In genomic region chr3:65807225-65807624, GRCh38 we compare ENCODE assay signal across 34 cellular contexts.
"Had no signal": no experiment of that assay in that cellular context is flagged by ENCODE, and none has a peak within 500 bp of the region (broad histone marks: within the 10 kb centered on the region; RNA-seq: fewer than 3 reads in every experiment).

No MANE protein-coding gene starts in this region.

- H3K27me3 ChIP-seq: ascending aorta, breast epithelium, cardiac muscle cell, dorsolateral prefrontal cortex had no signal

- H3K9me3 ChIP-seq: ascending aorta, breast epithelium had no signal

- H3K27ac Mint-ChIP-seq: activated CD4-positive, alpha-beta memory T cell treated with anti-CD3 and anti-CD28 coated beads for 36 hours; activated CD4-positive, alpha-beta T cell treated with anti-CD3 and anti-CD28 coated beads for 36 hours; activated CD4-positive, alpha-beta T cell treated with anti-CD3 and anti-CD28 coated beads, Interleukin-2, amount 10 ng/mL, durations not matched to agents 24 days and 14 days; activated CD8-positive, alpha-beta memory T cell treated with anti-CD3 and anti-CD28 coated beads, Interleukin-2, amount 10 ng/mL, durations not matched to agents 7 days and 5 days; activated CD8-positive, alpha-beta T cell treated with anti-CD3 and anti-CD28 coated beads, Interleukin-2, amount 10 ng/mL, durations not matched to agents 7 days and 5 days; activated naive CD4-positive, alpha-beta T cell treated with anti-CD3 and anti-CD28 coated beads for 36 hours; activated naive CD4-positive, alpha-beta T cell treated with anti-CD3 and anti-CD28 coated beads, Interleukin-2, amount 50 U/mL, for 24 hours; activated naive CD8-positive, alpha-beta T cell treated with anti-CD3 and anti-CD28 coated beads, Interleukin-2, amount 10 ng/mL, durations not matched to agents 7 days and 5 days; activated T-helper 1 cell treated with anti-CD3 and anti-CD28 coated beads, Interleukin-12 subunit alpha, Interleukin-12 subunit beta, Interleukin-2, Interleukin-4 antibody, amounts not matched to agents 30 ng/mL and 10 ng/mL and 1 ng/mL, durations not matched to agents 14 hours and 24 hours and 36 hours; activated T-helper 2 cell treated with anti-CD3 and anti-CD28 coated beads, Interferon-gamma antibody, Interleukin-2, Interleukin-4, amounts not matched to agents 10 μg/mL and 5 μg/mL and 100 μg/mL, durations not matched to agents 14 hours and 24 hours and 36 hours; brain; dendritic cell treated with granulocyte-macrophage colony-stimulating factor and Interleukin-4, amounts not matched to agents 40 ng/mL and 50 ng/mL, for 4 days; endodermal cell; T-cell; T-helper 1 cell treated with Interleukin-12 subunit alpha and Interleukin-12 subunit beta and Interleukin-4 antibody, amounts not matched to agents 30 μg/mL and 1 μg/mL, for 36 hours; T-helper 2 cell treated with Interferon-gamma antibody and Interleukin-4, amounts not matched to agents 5 μg/mL and 100 μg/mL, for 36 hours had no signal

- H3K27ac ChIP-seq: ascending aorta, breast epithelium, cardiac muscle cell, coronary artery, dorsolateral prefrontal cortex had no signal

- H3K27me3 Mint-ChIP-seq: activated CD4-positive, alpha-beta memory T cell treated with anti-CD3 and anti-CD28 coated beads for 36 hours; activated CD4-positive, alpha-beta T cell treated with anti-CD3 and anti-CD28 coated beads for 36 hours; activated CD4-positive, alpha-beta T cell treated with anti-CD3 and anti-CD28 coated beads, Interleukin-2, amount 10 ng/mL, durations not matched to agents 24 days and 14 days; activated CD8-positive, alpha-beta memory T cell treated with anti-CD3 and anti-CD28 coated beads, Interleukin-2, amount 10 ng/mL, durations not matched to agents 7 days and 5 days; activated naive CD4-positive, alpha-beta T cell treated with anti-CD3 and anti-CD28 coated beads, Interleukin-2, amount 50 U/mL, for 24 hours; activated naive CD8-positive, alpha-beta T cell treated with anti-CD3 and anti-CD28 coated beads, Interleukin-2, amount 10 ng/mL, durations not matched to agents 7 days and 5 days; dendritic cell treated with granulocyte-macrophage colony-stimulating factor and Interleukin-4, amounts not matched to agents 40 ng/mL and 50 ng/mL, for 4 days; T-cell had no signal

- H3K4me3 ChIP-seq: ascending aorta, breast epithelium, cardiac muscle cell, coronary artery, dorsolateral prefrontal cortex had no signal

- H3K4me1 ChIP-seq: breast epithelium had no signal

- H3K36me3 ChIP-seq: ascending aorta, breast epithelium, cardiac muscle cell had no signal

- ATAC-seq: activated CD4-positive, alpha-beta T cell treated with anti-CD3 and anti-CD28 coated beads for 36 hours; activated CD8-positive, alpha-beta memory T cell treated with anti-CD3 and anti-CD28 coated beads, Interleukin-2, amount 10 ng/mL, durations not matched to agents 7 days and 5 days; activated CD8-positive, alpha-beta T cell treated with anti-CD3 and anti-CD28 coated beads, Interleukin-2, amount 10 ng/mL, durations not matched to agents 7 days and 5 days; esophagus mucosa; T-cell had no signal

- H3K4me3 Mint-ChIP-seq: activated CD4-positive, alpha-beta memory T cell treated with anti-CD3 and anti-CD28 coated beads for 36 hours; activated CD4-positive, alpha-beta T cell treated with anti-CD3 and anti-CD28 coated beads for 36 hours; activated CD4-positive, alpha-beta T cell treated with anti-CD3 and anti-CD28 coated beads, Interleukin-2, amount 10 ng/mL, durations not matched to agents 24 days and 14 days; activated CD8-positive, alpha-beta memory T cell treated with anti-CD3 and anti-CD28 coated beads, Interleukin-2, amount 10 ng/mL, durations not matched to agents 7 days and 5 days; activated CD8-positive, alpha-beta T cell treated with anti-CD3 and anti-CD28 coated beads, Interleukin-2, amount 10 ng/mL, durations not matched to agents 7 days and 5 days; activated naive CD4-positive, alpha-beta T cell treated with anti-CD3 and anti-CD28 coated beads for 36 hours; activated naive CD4-positive, alpha-beta T cell treated with anti-CD3 and anti-CD28 coated beads, Interleukin-2, amount 50 U/mL, for 24 hours; activated naive CD8-positive, alpha-beta T cell treated with anti-CD3 and anti-CD28 coated beads, Interleukin-2, amount 10 ng/mL, durations not matched to agents 7 days and 5 days; activated T-helper 1 cell treated with anti-CD3 and anti-CD28 coated beads, Interleukin-12 subunit alpha, Interleukin-12 subunit beta, Interleukin-2, Interleukin-4 antibody, amounts not matched to agents 30 ng/mL and 10 ng/mL and 1 ng/mL, durations not matched to agents 14 hours and 24 hours and 36 hours; brain; dendritic cell treated with granulocyte-macrophage colony-stimulating factor and Interleukin-4, amounts not matched to agents 40 ng/mL and 50 ng/mL, for 4 days; endodermal cell; T-cell; T-helper 1 cell treated with Interleukin-12 subunit alpha and Interleukin-12 subunit beta and Interleukin-4 antibody, amounts not matched to agents 30 μg/mL and 1 μg/mL, for 36 hours; T-helper 2 cell treated with Interferon-gamma antibody and Interleukin-4, amounts not matched to agents 5 μg/mL and 100 μg/mL, for 36 hours had no signal

- DNase-seq: activated CD4-positive, alpha-beta memory T cell treated with anti-CD3 and anti-CD28 coated beads for 36 hours; activated CD4-positive, alpha-beta T cell treated with anti-CD3 and anti-CD28 coated beads for 36 hours; activated CD4-positive, alpha-beta T cell treated with anti-CD3 and anti-CD28 coated beads, Interleukin-2, amount 10 ng/mL, durations not matched to agents 24 days and 14 days; activated CD4-positive, CD25-positive, alpha-beta regulatory T cell; activated CD4-positive, CD25-positive, alpha-beta regulatory T cell treated with anti-CD3 and anti-CD28 coated beads, Interleukin-2, amount 50 U/mL, for 72 hours; activated CD8-positive, alpha-beta memory T cell treated with anti-CD3 and anti-CD28 coated beads, Interleukin-2, amount 10 ng/mL, durations not matched to agents 7 days and 5 days; activated CD8-positive, alpha-beta memory T cell treated with anti-CD3 and anti-CD28 coated beads, Interleukin-2, amount 50 U/mL, for 4 hours; activated CD8-positive, alpha-beta T cell treated with anti-CD3 and anti-CD28 coated beads, Interleukin-2, amount 10 ng/mL, durations not matched to agents 7 days and 5 days; activated effector memory CD4-positive, alpha-beta T cell treated with anti-CD3 and anti-CD28 coated beads, Interleukin-2, amount 50 U/mL, for 16 hours; activated naive CD4-positive, alpha-beta T cell treated with anti-CD3 and anti-CD28 coated beads for 36 hours; activated naive CD8-positive, alpha-beta T cell treated with anti-CD3 and anti-CD28 coated beads, Interleukin-2, amount 10 ng/mL, durations not matched to agents 7 days and 5 days; activated T-cell treated with anti-CD3 and anti-CD28 coated beads, Interleukin-2, amount 50 U/mL, for 1 hour; activated T-cell treated with anti-CD3 and anti-CD28 coated beads, Interleukin-2, amount 50 U/mL, for 48 hours; central memory CD4-positive, alpha-beta T cell; cerebellar nuclear complex; dorsolateral prefrontal cortex; effector memory CD4-positive, alpha-beta T cell; endodermal cell; foreskin fibroblast; head of caudate nucleus; T-cell; T1000 had no signal

- H3K36me3 Mint-ChIP-seq: activated CD4-positive, alpha-beta memory T cell treated with anti-CD3 and anti-CD28 coated beads for 36 hours; activated CD8-positive, alpha-beta memory T cell treated with anti-CD3 and anti-CD28 coated beads, Interleukin-2, amount 10 ng/mL, durations not matched to agents 7 days and 5 days; activated naive CD4-positive, alpha-beta T cell treated with anti-CD3 and anti-CD28 coated beads, Interleukin-2, amount 50 U/mL, for 24 hours; activated naive CD8-positive, alpha-beta T cell treated with anti-CD3 and anti-CD28 coated beads, Interleukin-2, amount 10 ng/mL, durations not matched to agents 7 days and 5 days; T-cell had no signal

- H3K4me1 Mint-ChIP-seq: activated CD4-positive, alpha-beta T cell treated with anti-CD3 and anti-CD28 coated beads for 36 hours; activated CD4-positive, alpha-beta T cell treated with anti-CD3 and anti-CD28 coated beads, Interleukin-2, amount 10 ng/mL, durations not matched to agents 24 days and 14 days; activated CD8-positive, alpha-beta memory T cell treated with anti-CD3 and anti-CD28 coated beads, Interleukin-2, amount 10 ng/mL, durations not matched to agents 7 days and 5 days; activated naive CD4-positive, alpha-beta T cell treated with anti-CD3 and anti-CD28 coated beads, Interleukin-2, amount 50 U/mL, for 24 hours; activated naive CD8-positive, alpha-beta T cell treated with anti-CD3 and anti-CD28 coated beads, Interleukin-2, amount 10 ng/mL, durations not matched to agents 7 days and 5 days; T-cell had no signal
